ENCODE assay signal across 1 cellular context in genomic region chr2:46703588-46703987, GRCh38.
A peak's percentile ranks its signal among the peaks of the same experiment; 100 is the strongest.
TF ChIP-seq lines count a peak whose summit lies in the region.

No MANE protein-coding gene starts in this region.

TF ChIP-seq in GM12878, 131 proteins besides CTCF, POLR2A, EP300 and RAD21:
- TF ChIP-seq PKNOX1 (IDR thresholded peaks at IDR 0.05) (0 out of 2 replicates have a peak, but pooled peaks have one; percentile 17), GABPA (IDR thresholded peaks at IDR 0.05; ENCODE audit: low read depth) (no peak), STAT1 (conservative IDR thresholded peaks at IDR 0.05) (no peak), TBL1XR1 (IDR thresholded peaks at IDR 0.05; ENCODE audit: low read depth, low read length) (no peak), HDGF (IDR thresholded peaks at IDR 0.05) (no peak), ZNF274 (IDR thresholded peaks at IDR 0.05; ENCODE audit: insufficient read depth, insufficient read length) (no peak), BMI1 (IDR thresholded peaks at IDR 0.05; ENCODE audit: borderline replicate concordance) (0 out of 2 replicates have a peak, but pooled peaks have one; percentile 23), SUZ12 (IDR thresholded peaks at IDR 0.05; ENCODE audit: unreplicated experiment) (no peak), PRDM15 (CRISPR knock-in tag; IDR thresholded peaks at IDR 0.05) (no peak), RELB (IDR thresholded peaks at IDR 0.05; ENCODE audit: low read depth) (peak; percentile 42; the same call in 1 of the 2 replicates), RELA (IDR thresholded peaks at IDR 0.05; ENCODE audit: borderline replicate concordance, partially characterized antibody) (no peak), ZNF217 (IDR thresholded peaks at IDR 0.05) (0 out of 2 replicates have a peak, but pooled peaks have one; percentile 23), CHD1 (IDR thresholded peaks at IDR 0.05; ENCODE audit: low read depth, low read length) (no peak), SKIL (IDR thresholded peaks at IDR 0.05; ENCODE audit: low read depth, poor library complexity, severe bottlenecking) (peak; percentile 25), MTA2 (IDR thresholded peaks at IDR 0.05; ENCODE audit: low read depth) (peak; percentile 80), STAT3 (IDR thresholded peaks at IDR 0.05; ENCODE audit: low read depth, low read length) (0 out of 2 replicates have a peak, but pooled peaks have one; percentile 23), WRNIP1 (IDR thresholded peaks at IDR 0.05; ENCODE audit: borderline replicate concordance, low read depth, low read length) (no peak), ZNF622 (IDR thresholded peaks at IDR 0.05) (no peak), ATF7 (IDR thresholded peaks at IDR 0.05; ENCODE audit: low read depth) (peak; percentile 29; the same call in 1 of the 2 replicates), FOXK2 (IDR thresholded peaks at IDR 0.05) (no peak), MYB (IDR thresholded peaks at IDR 0.05; ENCODE audit: borderline replicate concordance, low read depth, low read length) (no peak), RUNX3 (IDR thresholded peaks at IDR 0.05; ENCODE audit: low read length) (peak; percentile 9; the same call in 1 of the 2 replicates), PML (IDR thresholded peaks at IDR 0.05; ENCODE audit: low read length) (no peak), E2F4 (IDR thresholded peaks at IDR 0.05; ENCODE audit: low read depth, low read length) (no peak), POU2F2 (IDR thresholded peaks at IDR 0.05; ENCODE audit: borderline replicate concordance, low read depth, low read length) (0 out of 3 replicates have a peak, but pooled peaks have one; percentile 66), IKZF2 (IDR thresholded peaks at IDR 0.05) (peak; percentile 39 to 68; a peak in 3 of 4 replicates), ZZZ3 (IDR thresholded peaks at IDR 0.05; ENCODE audit: control insufficient read depth, insufficient read length, low read depth) (no peak), POLR2AphosphoS2 (IDR thresholded peaks at IDR 0.05; ENCODE audit: low read depth, low read length) (no peak), IRF5 (IDR thresholded peaks at IDR 0.05; ENCODE audit: borderline replicate concordance) (no peak), DPF2 (IDR thresholded peaks at IDR 0.05) (0 out of 2 replicates have a peak, but pooled peaks have one; percentile 29), RB1 (IDR thresholded peaks at IDR 0.05; ENCODE audit: borderline replicate concordance) (no peak), CHD2 (IDR thresholded peaks at IDR 0.05; ENCODE audit: borderline replicate concordance, low read depth, low read length) (no peak), JUND (IDR thresholded peaks at IDR 0.05; ENCODE audit: low read depth, low read length) (peak; percentile 44; the same call in 1 of the 2 replicates), BACH1 (IDR thresholded peaks at IDR 0.05; ENCODE audit: borderline replicate concordance) (no peak), PBX3 (IDR thresholded peaks at IDR 0.05; ENCODE audit: insufficient replicate concordance, low read depth, low read length) (no peak), BHLHE40 (IDR thresholded peaks at IDR 0.05; ENCODE audit: borderline replicate concordance in 1 of 2, low read depth in 2 of 2, low read length in 1 of 2) (0 out of 4 replicates have a peak, but pooled peaks of 1 of the 2 experiments have one; percentile 22), BCL3 (IDR thresholded peaks at IDR 0.05; ENCODE audit: borderline replicate concordance, insufficient read depth, low read depth, low read length, poor library complexity, severe bottlenecking) (no peak), CHD4 (IDR thresholded peaks at IDR 0.05) (no peak), JUNB (IDR thresholded peaks at IDR 0.05) (peak; percentile 50; the same call in 1 of the 2 replicates), SREBF1 (IDR thresholded peaks at IDR 0.05; ENCODE audit: low read length) (no peak), PAX5 (IDR thresholded peaks at IDR 0.05; ENCODE audit: borderline replicate concordance, low read depth, low read length) (no peak), SMC3 (IDR thresholded peaks at IDR 0.05; ENCODE audit: borderline replicate concordance, low read length) (no peak)
TF ChIP-seq in GM12878: peak in this region for 15.
